Comparison of ENCODE assay signal across 1 cellular context in genomic region chr2:215617060-215617824, GRCh38.
TF ChIP-seq lines count a peak whose summit lies in the region.

No MANE protein-coding gene starts in this region.

TF ChIP-seq in IMR-90, 13 proteins besides CTCF, POLR2A, EP300 and RAD21 (continued from another document):
- TF ChIP-seq SMC3 (IDR thresholded peaks at IDR 0.05; ENCODE audit: low read depth, low read length) (no peak), FOS (IDR thresholded peaks at IDR 0.05; ENCODE audit: low read depth, low read length) (no peak), NFE2L2 (IDR thresholded peaks at IDR 0.05; ENCODE audit: low read depth, low read length) (no peak), USF2 (IDR thresholded peaks at IDR 0.05; ENCODE audit: low read depth, low read length) (no peak), MXI1 (IDR thresholded peaks at IDR 0.05; ENCODE audit: borderline replicate concordance, low read depth, low read length) (no peak), ELK1 (IDR thresholded peaks at IDR 0.05; ENCODE audit: borderline replicate concordance, low read depth, low read length) (no peak), RCOR1 (IDR thresholded peaks at IDR 0.05; ENCODE audit: insufficient replicate concordance, low read length) (no peak)
